ENCODE assay signal across 8 cellular contexts in the genomic region with DNA sequence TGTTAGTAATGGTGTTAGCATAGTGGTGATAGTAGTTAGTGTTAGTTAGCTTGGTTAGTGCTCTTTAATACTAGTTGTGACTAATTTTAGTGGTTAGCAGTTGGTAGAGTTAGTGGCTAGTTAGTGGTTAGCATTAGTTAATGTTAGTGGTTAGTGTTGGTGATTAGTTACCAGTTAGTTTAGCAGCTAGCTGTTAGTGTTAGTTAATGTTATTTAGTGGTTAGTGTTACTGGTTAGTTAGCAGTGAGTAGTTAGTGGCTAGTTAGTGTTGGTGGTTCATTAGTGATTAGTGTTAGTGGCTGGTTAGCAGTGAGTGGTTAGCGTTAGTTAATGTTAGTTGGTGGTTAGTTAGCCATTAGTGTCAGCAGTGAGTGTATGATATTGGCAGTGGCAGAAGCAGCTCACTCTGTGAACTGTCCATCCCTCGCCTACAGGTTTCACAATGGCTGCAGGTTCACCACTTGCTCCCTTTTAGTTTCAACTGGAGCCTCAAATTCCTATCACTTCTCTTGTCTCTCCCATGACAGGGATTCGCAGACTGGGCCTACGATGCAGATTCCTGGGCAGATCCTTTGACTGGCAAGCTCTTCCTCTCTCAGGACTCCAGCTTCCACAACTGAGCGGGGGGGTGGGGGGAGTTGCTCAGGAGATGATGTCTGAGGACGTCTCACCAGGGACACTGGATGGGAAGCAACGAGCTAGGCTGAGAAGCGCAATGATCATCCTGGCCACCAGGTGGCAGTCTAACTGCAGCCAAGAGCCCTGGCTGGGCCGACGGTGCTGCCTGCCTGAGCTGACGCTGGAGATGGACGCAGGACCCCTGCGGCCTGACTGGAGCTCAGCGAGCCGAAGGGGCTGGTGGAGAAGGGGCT. TPM values are rescaled to one million over a fixed set of nuclear protein-coding genes. Genes with fewer than 3 reads are reported as not detected.
DNase-seq lines count a peak whose midpoint lies in the region; ATAC-seq and TF ChIP-seq lines count a peak whose summit lies in the region.

No MANE protein-coding gene starts in this region.

- H3F3A ChIP-seq in smooth muscle cell (ENCODE audit: low read depth), result no peaks in the 10 kb centered on the region

- peaks cover 33% of the 10 kb centered on the region for H3K27me3 ChIP-seq in smooth muscle cell (ENCODE audit: low read depth)

- peak; percentile 78 for ATAC-seq in HG02840 (IDR thresholded peaks at IDR 0.05; ENCODE audit: low FRiP score, unreplicated experiment)

- H3K9ac ChIP-seq in smooth muscle cell (ENCODE audit: low read depth), result no peak overlapping the region

- H3K79me2 ChIP-seq in smooth muscle cell (ENCODE audit: low read depth), result no peaks in the 10 kb centered on the region

- DNase-seq in SIG-M5 treated with dmso at 0.1 percent for 504 hours (lab: John Stamatoyannopoulos, UW; ENCODE audit: unreplicated experiment) (peak; percentile 52), SIG-M5 (lab: John Stamatoyannopoulos, UW) (no peak), NCI-H1417 (lab: John Stamatoyannopoulos, UW) (peak; percentile 74 to 90 (median 76)), T-helper 22 cell (ENCODE audit: low read depth) (peak; percentile 9), astrocyte of the cerebellum (ENCODE audit: low read depth) (peak; percentile 68), hypothalamus (lab: John Stamatoyannopoulos, UW) (peak; percentile 10 to 90 (median 75)), smooth muscle cell (lab: John Stamatoyannopoulos, UW; ENCODE audit: unreplicated experiment) (peak; percentile 81)

- 13% methylated on average over 15 of the region's 15 CpGs for WGBS in smooth muscle cell (ENCODE audit: low lambda C conversion rate)

- no peaks in the 10 kb centered on the region for H4K20me1 ChIP-seq in smooth muscle cell (ENCODE audit: low read depth)

- H3K4me3 ChIP-seq in astrocyte of the cerebellum (ENCODE audit: low read depth, low read length) (no peak overlapping the region), smooth muscle cell (no peak overlapping the region)

- peaks cover 15% of the 10 kb centered on the region for H3K4me1 ChIP-seq in smooth muscle cell (ENCODE audit: low read depth)

- H3K4me2 ChIP-seq in smooth muscle cell, result peak overlapping the region; percentile 64

- no peaks in the 10 kb centered on the region for H3K36me3 ChIP-seq in smooth muscle cell (ENCODE audit: low read depth)

- H3K27ac ChIP-seq in smooth muscle cell (ENCODE audit: low read depth), result no peak overlapping the region

- H2AFZ ChIP-seq in smooth muscle cell (ENCODE audit: low read depth), result no peak overlapping the region

- in situ Hi-C loops in astrocyte of the cerebellum (cut with HindIII; ENCODE audit: low sequenced_read_pairs), result loop anchor here (25.0 kb wide), 1 partner anchor 129 kb away; no protein-coding TSS in a partner anchor

- H3K9me3 ChIP-seq in smooth muscle cell (replicated peaks; ENCODE audit: low read depth), result no peaks in the 10 kb centered on the region

- TF ChIP-seq CTCF in astrocyte of the cerebellum (IDR thresholded peaks at IDR 0.05; ENCODE audit: low read depth, low read length, missing control alignments) (peak; percentile 85), smooth muscle cell (IDR thresholded peaks at IDR 0.05; ENCODE audit: borderline replicate concordance, insufficient read depth, poor library complexity, severe bottlenecking) (peak; percentile 94)

RNA-seq across cellular contexts. Expression of gene GHRHR, which starts 19.5 kb away (rescaled TPM):
- not detected in 2 replicates for total RNA-seq in smooth muscle cell
- not detected in 2 replicates for polyA plus RNA-seq in smooth muscle cell
